ENCODE assay signal across 11 cellular contexts in the genomic region with DNA sequence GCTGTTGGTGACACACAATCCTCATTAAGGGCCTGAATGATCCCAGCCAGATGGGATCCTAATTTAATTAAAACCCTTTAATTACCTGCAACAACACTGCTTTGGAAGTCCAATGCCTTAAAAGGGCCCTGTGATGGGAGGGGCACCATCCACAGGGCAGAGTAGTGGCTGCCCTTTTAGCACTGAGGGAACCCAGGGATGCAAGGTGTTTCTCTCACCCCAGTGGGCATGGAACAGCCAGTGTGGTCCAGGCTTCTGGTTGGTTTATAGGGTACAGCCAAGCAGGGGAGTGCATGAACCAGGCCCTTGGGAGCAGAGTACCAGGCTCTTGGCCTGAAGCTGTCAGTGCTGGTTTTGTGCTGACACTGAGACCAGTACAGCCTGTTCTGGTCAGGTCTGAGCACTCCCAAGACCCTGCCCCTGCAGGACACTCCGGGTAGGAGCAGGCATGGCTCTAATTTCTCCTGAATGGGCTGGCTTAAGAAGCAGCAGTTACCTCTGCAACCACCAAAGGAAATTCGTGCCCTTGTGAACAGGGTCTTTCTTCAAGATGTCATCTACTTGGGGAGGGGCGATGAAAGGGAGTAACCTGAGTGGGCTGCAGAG. TPM values are rescaled to one million over a fixed set of nuclear protein-coding genes. Genes with fewer than 3 reads are reported as not detected.
DNase-seq lines count a peak whose midpoint lies in the region; ATAC-seq and TF ChIP-seq lines count a peak whose summit lies in the region.
"Had no signal": no experiment of that assay in that cellular context is flagged by ENCODE, and none has a peak within 500 bp of the region (broad histone marks: within the 10 kb centered on the region; RNA-seq: fewer than 3 reads in every experiment).

No MANE protein-coding gene starts in this region.

- H3K4me1 Mint-ChIP-seq in activated naive CD8-positive, alpha-beta T cell treated with anti-CD3 and anti-CD28 coated beads, Interleukin-2, amount 50 U/mL, for 24 hours: no peaks in the 10 kb centered on the region
- H3K4me1 Mint-ChIP-seq: activated B cell treated with CpG ODN at 0.5 μM for 24 hours had no signal

- no peaks in the 10 kb centered on the region for H3K79me2 ChIP-seq in osteoblast (ENCODE audit: insufficient read depth, low read length)

- no peaks in the 10 kb centered on the region for H3K27me3 ChIP-seq in osteoblast (ENCODE audit: insufficient read depth, low read length)

- H3K27ac ChIP-seq in osteoblast (ENCODE audit: low read depth, low read length): no peak overlapping the region

- H3K4me2 ChIP-seq in osteoblast (ENCODE audit: insufficient read depth, low read length): no peak overlapping the region

- no peaks in the 10 kb centered on the region for H3K9me3 Mint-ChIP-seq in activated naive CD8-positive, alpha-beta T cell treated with anti-CD3 and anti-CD28 coated beads, Interleukin-2, amount 50 U/mL, for 24 hours
- H3K9me3 Mint-ChIP-seq: activated B cell treated with CpG ODN at 0.5 μM for 24 hours; dendritic cell treated with granulocyte-macrophage colony-stimulating factor and Interleukin-4, amounts not matched to agents 40 ng/mL and 50 ng/mL, for 4 days had no signal

- TF ChIP-seq CTCF in GM12864 (IDR thresholded peaks at IDR 0.05; ENCODE audit: low read depth, low read length, missing control alignments): peak; percentile 14
- TF ChIP-seq CTCF in choroid plexus epithelial cell (conservative IDR thresholded peaks at IDR 0.05; ENCODE audit: low read depth, low read length): peak; percentile 49
- TF ChIP-seq CTCF in osteoblast (IDR thresholded peaks at IDR 0.05; ENCODE audit: extremely low read depth, low read depth, low read length): peak; percentile 38

- no peaks in the 10 kb centered on the region for H3K36me3 Mint-ChIP-seq in activated naive CD8-positive, alpha-beta T cell treated with anti-CD3 and anti-CD28 coated beads, Interleukin-2, amount 50 U/mL, for 24 hours (ENCODE audit: low read depth)

- H4K20me1 ChIP-seq in osteoblast (ENCODE audit: insufficient read depth, low read length): no peaks in the 10 kb centered on the region

- H3K27ac Mint-ChIP-seq in activated naive CD8-positive, alpha-beta T cell treated with anti-CD3 and anti-CD28 coated beads, Interleukin-2, amount 50 U/mL, for 24 hours: no peak overlapping the region
- H3K27ac Mint-ChIP-seq: activated B cell treated with CpG ODN at 0.5 μM for 24 hours; dendritic cell treated with granulocyte-macrophage colony-stimulating factor and Interleukin-4, amounts not matched to agents 40 ng/mL and 50 ng/mL, for 4 days had no signal

- peaks cover 29% of the 10 kb centered on the region for H3K4me1 ChIP-seq in osteoblast (ENCODE audit: insufficient read depth, low read length)

- H3K4me3 Mint-ChIP-seq in activated naive CD8-positive, alpha-beta T cell treated with anti-CD3 and anti-CD28 coated beads, Interleukin-2, amount 50 U/mL, for 24 hours: no peak overlapping the region
- H3K4me3 Mint-ChIP-seq: activated B cell treated with CpG ODN at 0.5 μM for 24 hours; dendritic cell treated with granulocyte-macrophage colony-stimulating factor and Interleukin-4, amounts not matched to agents 40 ng/mL and 50 ng/mL, for 4 days had no signal

- no peak for ATAC-seq in activated naive CD8-positive, alpha-beta T cell treated with anti-CD3 and anti-CD28 coated beads, Interleukin-2, amount 50 U/mL, for 24 hours

- no peaks in the 10 kb centered on the region for H3K9me3 ChIP-seq in osteoblast (ENCODE audit: low read depth, low read length)

- no peaks in the 10 kb centered on the region for H3K36me3 ChIP-seq in osteoblast (ENCODE audit: insufficient read depth, low read length)

- H3K27me3 Mint-ChIP-seq in activated naive CD8-positive, alpha-beta T cell treated with anti-CD3 and anti-CD28 coated beads, Interleukin-2, amount 50 U/mL, for 24 hours: no peaks in the 10 kb centered on the region
- H3K27me3 Mint-ChIP-seq: activated B cell treated with CpG ODN at 0.5 μM for 24 hours had no signal

- H2AFZ ChIP-seq in osteoblast (ENCODE audit: low read length): no peak overlapping the region

- no peak for DNase-seq in GM12864 (ENCODE audit: low read depth)
- DNase-seq in Kasumi-1 (lab: John Stamatoyannopoulos, UW): peak; percentile 12 to 20
- peak; percentile 47 for DNase-seq in choroid plexus epithelial cell (ENCODE audit: low read depth)
- peak; percentile 76 for DNase-seq in osteoblast (ENCODE audit: insufficient read length, low spot score, missing footprints)
- no peak for DNase-seq in AG08396 (ENCODE audit: low spot score)
- DNase-seq in activated naive CD8-positive, alpha-beta T cell treated with anti-CD3 and anti-CD28 coated beads, Interleukin-2, amount 50 U/mL, for 24 hours: no peak
- DNase-seq in NCI-H2196 treated with DMSO at 0.1 percent for 48 hours (lab: John Stamatoyannopoulos, UW; ENCODE audit: unreplicated experiment): no peak
- DNase-seq: activated B cell treated with CpG ODN at 0.5 μM for 24 hours; activated effector memory CD4-positive, alpha-beta T cell treated with Interleukin-2 at 50 U/mL for 16 hours; NCI-H1417 had no signal

- H3K4me3 ChIP-seq in GM12864 (ENCODE audit: low read depth, low read length) (no peak overlapping the region), choroid plexus epithelial cell (ENCODE audit: low read depth, low read length) (no peak overlapping the region), osteoblast (ENCODE audit: insufficient read depth, low read length) (no peak overlapping the region)

RNA-seq across cellular contexts. Expression of a gene that starts 9.9 kb away (rescaled TPM):
- total RNA-seq in osteoblast: 1.8 and 3.3 TPM in 2 replicates
- total RNA-seq: activated B cell treated with CpG ODN at 0.5 μM for 24 hours had no signal

Comparison
In these comparisons a context has a peak if more than half of its experiments do, and no peak if none do; other contexts are left out.
1. DNase-seq: peak in Kasumi-1 (2 of 2), choroid plexus epithelial cell (single experiment) and osteoblast (single experiment); none in GM12864 (single experiment), AG08396 (single experiment), activated naive CD8-positive, alpha-beta T cell treated with anti-CD3 and anti-CD28 coated beads, Interleukin-2, amount 50 U/mL, for 24 hours (single experiment) and NCI-H2196 treated with DMSO at 0.1 percent for 48 hours (single experiment).
2. Peak in every context shown above with its lines, with median percentiles within 50 percentile points of each other: CTCF ChIP-seq.